Comparison of ENCODE assay signal across 15 cellular contexts in genomic region chr20:57667385-57667784, GRCh38. TPM values are rescaled to one million over a fixed set of nuclear protein-coding genes. Genes with fewer than 3 reads are reported as not detected.
"Had no signal": no experiment of that assay in that cellular context is flagged by ENCODE, and none has a peak within 500 bp of the region (broad histone marks: within the 10 kb centered on the region; RNA-seq: fewer than 3 reads in every experiment).

No MANE protein-coding gene starts in this region.

- H3K9me3 ChIP-seq: body of pancreas, pancreas had no signal

- H3K9me3 Mint-ChIP-seq: activated naive CD4-positive, alpha-beta T cell treated with anti-CD3 and anti-CD28 coated beads, Interleukin-2, amount 50 U/mL, for 24 hours; central memory CD8-positive, alpha-beta T cell; stimulated activated naive CD8-positive, alpha-beta T cell treated with anti-CD3 and anti-CD28 coated beads, Interleukin-15, amount 100 ng/mL, for 72 hours had no signal

- DNase-seq: activated CD4-positive, alpha-beta T cell treated with anti-CD3 and anti-CD28 coated beads, Interleukin-2, amount 50 U/mL, for 1 hour; activated effector memory CD4-positive, alpha-beta T cell treated with Interleukin-2 at 50 U/mL for 16 hours; hypothalamus; stimulated activated CD4-positive, alpha-beta T cell treated with anti-CD3 and anti-CD28 coated beads, Interleukin-4, amount 100 ng/mL, for 4 hours; stimulated activated naive CD8-positive, alpha-beta T cell treated with anti-CD3 and anti-CD28 coated beads, Interleukin-15, amount 100 ng/mL, for 72 hours; T-helper 2 cell had no signal

- H3K4me3 ChIP-seq: body of pancreas, pancreas had no signal

- ATAC-seq: esophagus mucosa; stimulated activated naive CD8-positive, alpha-beta T cell treated with anti-CD3 and anti-CD28 coated beads, Interleukin-15, amount 100 ng/mL, for 72 hours had no signal

- H3K36me3 Mint-ChIP-seq: activated naive CD4-positive, alpha-beta T cell treated with anti-CD3 and anti-CD28 coated beads, Interleukin-2, amount 50 U/mL, for 24 hours had no signal

- H3K27me3 ChIP-seq: body of pancreas, pancreas had no signal

- H3K4me3 Mint-ChIP-seq: activated naive CD4-positive, alpha-beta T cell treated with anti-CD3 and anti-CD28 coated beads, Interleukin-2, amount 50 U/mL, for 24 hours; central memory CD8-positive, alpha-beta T cell had no signal

- H3K4me1 Mint-ChIP-seq: activated naive CD4-positive, alpha-beta T cell treated with anti-CD3 and anti-CD28 coated beads, Interleukin-2, amount 50 U/mL, for 24 hours had no signal

- H3K4me1 ChIP-seq: pancreas had no signal

- H3K27ac ChIP-seq: pancreas had no signal

- H3K27ac Mint-ChIP-seq: activated naive CD4-positive, alpha-beta T cell treated with anti-CD3 and anti-CD28 coated beads, Interleukin-2, amount 50 U/mL, for 24 hours had no signal

- H3K36me3 ChIP-seq: pancreas had no signal

- H3K27me3 Mint-ChIP-seq: activated naive CD4-positive, alpha-beta T cell treated with anti-CD3 and anti-CD28 coated beads, Interleukin-2, amount 50 U/mL, for 24 hours; central memory CD8-positive, alpha-beta T cell; stimulated activated naive CD8-positive, alpha-beta T cell treated with anti-CD3 and anti-CD28 coated beads, Interleukin-15, amount 100 ng/mL, for 72 hours had no signal

RNA-seq across cellular contexts. Expression of gene ZBP1, which starts 47.2 kb away (rescaled TPM):
- total RNA-seq: dermis microvascular lymphatic vessel endothelial cell, glomerular endothelial cell, lung microvascular endothelial cell, renal cortical epithelial cell had no signal
